10 cellular contexts compared by ENCODE assay signal in genomic region chr10:5892007-5892406, GRCh38. TPM values are rescaled to one million over a fixed set of nuclear protein-coding genes. Genes with fewer than 3 reads are reported as not detected.
DNase-seq lines count a peak whose midpoint lies in the region; ATAC-seq, FAIRE-seq and TF ChIP-seq lines count a peak whose summit lies in the region.
"Had no signal": no experiment of that assay in that cellular context is flagged by ENCODE, and none has a peak within 500 bp of the region (broad histone marks: within the 10 kb centered on the region; RNA-seq: fewer than 3 reads in every experiment).

No MANE protein-coding gene starts in this region.

- H3K9me3 Mint-ChIP-seq in activated CD8-positive, alpha-beta T cell treated with anti-CD3 and anti-CD28 coated beads for 36 hours: no peaks in the 10 kb centered on the region

- peaks cover 57% of the 10 kb centered on the region for H3K4me1 Mint-ChIP-seq in activated CD8-positive, alpha-beta T cell treated with anti-CD3 and anti-CD28 coated beads for 36 hours (ENCODE audit: low read depth)

- no peak for FAIRE-seq in RCC 7860 (lab: Jason Lieb, UNC)

- CTCF ChIA-PET in activated CD8-positive, alpha-beta T cell treated with anti-CD3 and anti-CD28 coated beads for 36 hours (lab: Charles Lee): no interaction called here

- H3K27ac ChIP-seq in cardiac muscle cell: peak overlapping the region; percentile 95

- DNase-seq in cardiac muscle cell (ENCODE audit: low read depth in 1 of 2, low spot score in 1 of 2) (peak in 1 of 2 donors; percentile 66), Right ventricle myocardium superior (no peak), foreskin melanocyte (peak; percentile 92), stromal cell of bone marrow (ENCODE audit: low read depth) (peak; percentile 51), HUDEP-2 (lab: John Stamatoyannopoulos, UW; ENCODE audit: unreplicated experiment in 76 of 76) (no peak), NCI-H1092 treated with DMSO at 0.1 percent for 48 hours (lab: John Stamatoyannopoulos, UW) (no peak), RCC 7860 (ENCODE audit: low spot score) (no peak)
- no peak for DNase-seq in activated CD8-positive, alpha-beta T cell treated with anti-CD3 and anti-CD28 coated beads for 36 hours
- DNase-seq: midbrain, NCI-H82 had no signal

- peaks cover 64% of the 10 kb centered on the region for H3K4me1 ChIP-seq in cardiac muscle cell (ENCODE audit: low read depth)

- no peak for ATAC-seq in Right ventricle myocardium superior (ENCODE audit: poor library complexity)
- ATAC-seq in activated CD8-positive, alpha-beta T cell treated with anti-CD3 and anti-CD28 coated beads for 36 hours: no peak

- H3K36me3 Mint-ChIP-seq in activated CD8-positive, alpha-beta T cell treated with anti-CD3 and anti-CD28 coated beads for 36 hours (ENCODE audit: low read depth): peaks cover 38% of the 10 kb centered on the region

- H3K27me3 ChIP-seq in cardiac muscle cell: no peaks in the 10 kb centered on the region

- intact Hi-C loops in Right ventricle myocardium superior (cut with DNase I): no loop called here
- intact Hi-C loops in activated CD8-positive, alpha-beta T cell treated with anti-CD3 and anti-CD28 coated beads for 36 hours (cut with micrococcal nuclease): no loop called here

- no peaks in the 10 kb centered on the region for H3K36me3 ChIP-seq in cardiac muscle cell

- H3K4me3 Mint-ChIP-seq in activated CD8-positive, alpha-beta T cell treated with anti-CD3 and anti-CD28 coated beads for 36 hours: peak overlapping the region; percentile 46

- TF ChIP-seq CTCF in cardiac muscle cell (IDR thresholded peaks at IDR 0.05; ENCODE audit: low read depth, low read length): no peak
- TF ChIP-seq CTCF in activated CD8-positive, alpha-beta T cell treated with anti-CD3 and anti-CD28 coated beads for 36 hours (IDR thresholded peaks at IDR 0.05): no peak

- no peak overlapping the region for H3K4me3 ChIP-seq in cardiac muscle cell

- H3K27me3 Mint-ChIP-seq in activated CD8-positive, alpha-beta T cell treated with anti-CD3 and anti-CD28 coated beads for 36 hours: no peaks in the 10 kb centered on the region

- peak overlapping the region; percentile 18 for H3K27ac Mint-ChIP-seq in activated CD8-positive, alpha-beta T cell treated with anti-CD3 and anti-CD28 coated beads for 36 hours

- POLR2A ChIA-PET in activated CD8-positive, alpha-beta T cell treated with anti-CD3 and anti-CD28 coated beads for 36 hours (lab: Charles Lee): no interaction called here

- no peaks in the 10 kb centered on the region for H3K9me3 ChIP-seq in cardiac muscle cell (ENCODE audit: low read depth)

RNA-seq across cellular contexts. Expression of gene FBH1, which starts 2.0 kb away (rescaled TPM):
- total RNA-seq in cardiac muscle cell: 168 and 196 TPM in 2 replicates
- 185 and 213 TPM in 2 replicates for polyA plus RNA-seq in cardiac muscle cell
- total RNA-seq in Right ventricle myocardium superior: 83.0 TPM
- total RNA-seq in activated CD8-positive, alpha-beta T cell treated with anti-CD3 and anti-CD28 coated beads for 36 hours: 10 to 100 TPM; 47.2 to 51.3 TPM

RNA-seq across cellular contexts. Expression of gene ANKRD16, which starts 2.3 kb away (rescaled TPM):
- total RNA-seq in cardiac muscle cell: 22.4 and 32.3 TPM in 2 replicates
- 29.0 and 33.8 TPM in 2 replicates for polyA plus RNA-seq in cardiac muscle cell
- total RNA-seq in Right ventricle myocardium superior: 2.4 TPM
- total RNA-seq in activated CD8-positive, alpha-beta T cell treated with anti-CD3 and anti-CD28 coated beads for 36 hours: 1 to 10 TPM; 7.5 to 7.8 TPM

Comparison
In these comparisons a context has a peak if more than half of its experiments do, and no peak if none do; other contexts are left out.
1. DNase-seq: peak in foreskin melanocyte (single experiment) and stromal cell of bone marrow (single experiment); none in Right ventricle myocardium superior (single experiment), activated CD8-positive, alpha-beta T cell treated with anti-CD3 and anti-CD28 coated beads for 36 hours (single experiment), HUDEP-2 (0 of 76), NCI-H1092 treated with DMSO at 0.1 percent for 48 hours (single experiment) and RCC 7860 (single experiment).